In genomic region chr19:49473868-49474544, GRCh38 we compare ENCODE assay signal across 8 cellular contexts. TPM values are rescaled to one million over a fixed set of nuclear protein-coding genes. Genes with fewer than 3 reads are reported as not detected.
DNase-seq lines count a peak whose midpoint lies in the region; ATAC-seq lines count a peak whose summit lies in the region.

Gene FLT3LG, plus strand, starts transcription at chr19:49474215. Its CDS starts 425 bp downstream, at chr19:49474640.

- H3K27ac ChIP-seq in effector memory CD4-positive, alpha-beta T cell (ENCODE audit: insufficient read depth, low read length, poor library complexity, severe bottlenecking), result peak within 1 kb of the TSS; percentile 98

- no peaks in the 10 kb centered on the region for H3K27me3 ChIP-seq in effector memory CD4-positive, alpha-beta T cell (replicated peaks; ENCODE audit: control insufficient read depth, insufficient read depth, low read length, poor library complexity, severe bottlenecking)

- H3K4me3 ChIP-seq in effector memory CD4-positive, alpha-beta T cell (ENCODE audit: insufficient read depth, low read depth, low read length, poor library complexity, severe bottlenecking), result peak within 1 kb of the TSS; percentile 93

- peaks cover 15% of the 10 kb centered on the region for H3K36me3 ChIP-seq in effector memory CD4-positive, alpha-beta T cell (ENCODE audit: control insufficient read depth, insufficient read depth, low read length)

- ATAC-seq in HG03097 (IDR thresholded peaks at IDR 0.05; ENCODE audit: low FRiP score, unreplicated experiment), result peak; percentile 60

- H3K4me1 ChIP-seq in effector memory CD4-positive, alpha-beta T cell (ENCODE audit: control insufficient read depth, insufficient read depth, low read length, poor library complexity, severe bottlenecking), result peaks cover 53% of the 10 kb centered on the region

- DNase-seq in NCI-H526 (lab: John Stamatoyannopoulos, UW) (peak; percentile 24 to 60), NCI-H526 treated with DMSO at 0.1 percent for 48 hours (lab: John Stamatoyannopoulos, UW) (no peak), NCI-H748 treated with DMSO at 0.1 percent for 48 hours (lab: John Stamatoyannopoulos, UW) (peak; percentile 79), mesenteric fat pad (ENCODE audit: low spot score) (peak; percentile 94)
- DNase-seq in activated CD8-positive, alpha-beta memory T cell treated with anti-CD3 and anti-CD28 coated beads for 24 hours, result peak; percentile 98
- DNase-seq in effector memory CD4-positive, alpha-beta T cell, result peak; percentile 88 to 91 (median 90)
- peak; percentile 82 to 85 for DNase-seq in stimulated activated CD8-positive, alpha-beta memory T cell treated with anti-CD3 and anti-CD28 coated beads, Interleukin-15, amount 100 ng/mL, for 48 hours (ENCODE audit: low read depth in 2 of 2)

- no peaks in the 10 kb centered on the region for H3K9me3 ChIP-seq in effector memory CD4-positive, alpha-beta T cell (ENCODE audit: control insufficient read depth, low read length)

RNA-seq across cellular contexts. Expression of gene FLT3LG, which starts in this region (rescaled TPM):
- total RNA-seq in mesenteric fat pad, result 6.2 TPM
